ENCODE assay signal across 12 cellular contexts in the genomic region with DNA sequence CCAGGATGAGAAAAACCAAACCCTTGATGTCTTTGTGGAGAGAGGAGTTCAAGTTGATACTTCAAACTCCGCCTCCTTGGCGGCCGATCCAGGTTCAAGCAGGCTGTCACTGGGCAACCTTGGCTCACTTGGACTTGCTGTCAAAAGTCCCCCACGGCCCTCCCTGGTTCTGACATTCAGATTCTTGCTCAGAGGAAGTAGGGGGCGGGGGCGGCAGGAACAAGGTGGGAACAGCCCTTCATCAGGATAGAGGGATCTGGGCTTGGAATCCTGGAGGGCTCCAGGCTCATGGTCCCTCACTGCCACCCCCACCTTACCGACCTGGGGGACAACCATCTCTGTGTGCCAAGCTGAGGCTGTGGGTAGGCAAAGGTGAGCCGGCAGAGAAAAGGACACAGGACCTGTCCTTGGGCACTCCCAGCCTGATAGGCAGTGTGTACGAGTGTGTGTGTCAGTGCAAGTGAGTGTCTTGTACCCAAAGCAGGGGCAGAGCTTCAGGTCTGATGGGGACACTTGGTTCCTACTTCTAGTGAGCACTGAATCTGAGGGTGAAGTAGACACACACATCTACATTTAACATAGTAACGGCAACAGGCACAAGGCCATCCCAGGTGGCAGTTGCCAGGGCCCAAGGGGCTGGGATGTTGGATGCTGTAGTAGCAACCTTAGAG. TPM values are rescaled to one million over a fixed set of nuclear protein-coding genes. Genes with fewer than 3 reads are reported as not detected.
DNase-seq lines count a peak whose midpoint lies in the region; ATAC-seq and TF ChIP-seq lines count a peak whose summit lies in the region.
"Had no signal": no experiment of that assay in that cellular context is flagged by ENCODE, and none has a peak within 500 bp of the region (broad histone marks: within the 10 kb centered on the region; RNA-seq: fewer than 3 reads in every experiment).

No MANE protein-coding gene starts in this region.

- H3K4me1 ChIP-seq in heart left ventricle (peaks cover 0 to 65% (median 17%) of the 10 kb centered on the region in 12 donors), transverse colon (peaks cover 16 to 50% (median 28%) of the 10 kb centered on the region in 4 donors), ovary (ENCODE audit: insufficient read depth) (no peaks in the 10 kb centered on the region)

- no peak for ATAC-seq in heart left ventricle
- ATAC-seq in Right ventricle myocardium inferior: no peak
- ATAC-seq in activated T-cell treated with anti-CD3 and anti-CD28 coated beads, Interleukin-2, amount 50 U/mL, for 72 hours (replicated peaks in 1 of 2): no peak
- ATAC-seq: GM23338 had no signal

- TF ChIP-seq EP300 in transverse colon (IDR thresholded peaks at IDR 0.05; ENCODE audit: low read depth) (no peak), ovary (IDR thresholded peaks at IDR 0.05) (no peak)

- H3K4me1 Mint-ChIP-seq in activated T-cell treated with anti-CD3 and anti-CD28 coated beads, Interleukin-2, amount 50 U/mL, for 72 hours (ENCODE audit: low read depth): peaks cover 30% of the 10 kb centered on the region
- peaks cover 40% of the 10 kb centered on the region for H3K4me1 Mint-ChIP-seq in mesothelial cell of epicardium

- intact Hi-C loops in heart left ventricle (cut with DNase I): no loop called here
- intact Hi-C loops in Right ventricle myocardium inferior (cut with DNase I): no loop called here
- intact Hi-C loops in transverse colon (cut with DNase I; ENCODE audit: low total_unique reads): no loop called here
- intact Hi-C loops in ovary (cut with DNase I): no loop called here

- peaks cover 36 to 39% of the 10 kb centered on the region in 2 donors for H3K36me3 Mint-ChIP-seq in activated T-cell treated with anti-CD3 and anti-CD28 coated beads, Interleukin-2, amount 50 U/mL, for 72 hours (ENCODE audit: insufficient read depth in 2 of 2)
- no peaks in the 10 kb centered on the region for H3K36me3 Mint-ChIP-seq in mesothelial cell of epicardium

- in situ Hi-C loops in transverse colon (cut with MboI; ENCODE audit: low pct_ligation_motif_present in 1 of 4, low pct_unique_long_range_greater_than_20kb in 1 of 4, low sequenced_read_pairs in 3 of 4): no loop called here

- no peaks in the 10 kb centered on the region for H3K9me3 Mint-ChIP-seq in activated T-cell treated with anti-CD3 and anti-CD28 coated beads, Interleukin-2, amount 50 U/mL, for 72 hours
- H3K9me3 Mint-ChIP-seq in mesothelial cell of epicardium: no peaks in the 10 kb centered on the region
- H3K9me3 Mint-ChIP-seq: GM23338 had no signal

- peak overlapping the region in 1 of 12 donors; percentile 79 for H3K4me3 ChIP-seq in heart left ventricle
- peak overlapping the region in 1 of 4 donors; percentile 5 for H3K4me3 ChIP-seq in transverse colon
- no peak overlapping the region for H3K4me3 ChIP-seq in ovary
- H3K4me3 ChIP-seq: GM23338 had no signal

- peaks cover 0 to 9% (median 0%) of the 10 kb centered on the region in 9 donors for H3K36me3 ChIP-seq in heart left ventricle
- H3K36me3 ChIP-seq in transverse colon: no peaks in the 10 kb centered on the region
- H3K36me3 ChIP-seq in ovary: no peaks in the 10 kb centered on the region

- no peak for TF ChIP-seq CTCF in heart left ventricle (IDR thresholded peaks at IDR 0.05)
- no peak for TF ChIP-seq CTCF in mesothelial cell of epicardium (IDR thresholded peaks at IDR 0.05; ENCODE audit: unreplicated experiment)
- no peak for TF ChIP-seq CTCF in transverse colon (IDR thresholded peaks at IDR 0.05)
- TF ChIP-seq CTCF in ovary (IDR thresholded peaks at IDR 0.05): no peak

- WGBS in heart left ventricle, 4 donors: 61 to 79% (median 69%) methylated on average over 10 of the region's 10 CpGs
- 64% methylated on average over 10 of the region's 10 CpGs; no CpG with 5 or more reads in 1 of the 2 donors for WGBS in transverse colon (ENCODE audit: low coverage in 1 of 2), 2 donors
- WGBS in ovary, 3 donors: 56 to 68% (median 62%) methylated on average over 10 of the region's 10 CpGs

- H3K9me3 ChIP-seq in heart left ventricle (no peaks in the 10 kb centered on the region), transverse colon (no peaks in the 10 kb centered on the region), ovary (no peaks in the 10 kb centered on the region)

- TF ChIP-seq POLR2A in heart left ventricle (IDR thresholded peaks at IDR 0.05) (no peak), transverse colon (IDR thresholded peaks at IDR 0.05) (no peak), ovary (IDR thresholded peaks at IDR 0.05) (no peak)

- H3K27me3 ChIP-seq in heart left ventricle: peaks cover 0 to 39% (median 0%) of the 10 kb centered on the region in 9 donors
- no peaks in the 10 kb centered on the region for H3K27me3 ChIP-seq in transverse colon
- no peaks in the 10 kb centered on the region for H3K27me3 ChIP-seq in ovary

- peak in 1 of 5 donors; percentile 29 for DNase-seq in heart left ventricle
- DNase-seq in Right ventricle myocardium inferior (ENCODE audit: missing footprints): no peak
- DNase-seq in activated T-cell treated with anti-CD3 and anti-CD28 coated beads, Interleukin-2, amount 50 U/mL, for 72 hours: peak; percentile 56 to 71
- no peak for DNase-seq in mesothelial cell of epicardium (ENCODE audit: low spot score in 2 of 2, unreplicated experiment in 2 of 2)
- DNase-seq in transverse colon: no peak
- no peak for DNase-seq in ovary
- no peak for DNase-seq in NCI-H2081 treated with DMSO at 0.1 percent for 48 hours (lab: John Stamatoyannopoulos, UW)
- no peak for DNase-seq in germinal center (ENCODE audit: low spot score)
- DNase-seq: COR-L47 had no signal

- H3K4me3 Mint-ChIP-seq in activated T-cell treated with anti-CD3 and anti-CD28 coated beads, Interleukin-2, amount 50 U/mL, for 72 hours: peak overlapping the region; percentile 89 to 93
- no peak overlapping the region for H3K4me3 Mint-ChIP-seq in mesothelial cell of epicardium
- H3K4me3 Mint-ChIP-seq: GM23338 had no signal

- H3K27me3 Mint-ChIP-seq in activated T-cell treated with anti-CD3 and anti-CD28 coated beads, Interleukin-2, amount 50 U/mL, for 72 hours (ENCODE audit: low read depth): no peaks in the 10 kb centered on the region
- H3K27me3 Mint-ChIP-seq in mesothelial cell of epicardium (ENCODE audit: low read depth): no peaks in the 10 kb centered on the region

- peak overlapping the region in 7 of 12 donors; percentile 4 to 100 (median 80) for H3K27ac ChIP-seq in heart left ventricle
- peak overlapping the region; percentile 88 to 96 (median 89) for H3K27ac ChIP-seq in transverse colon
- no peak overlapping the region for H3K27ac ChIP-seq in ovary

- H3K27ac Mint-ChIP-seq in activated T-cell treated with anti-CD3 and anti-CD28 coated beads, Interleukin-2, amount 50 U/mL, for 72 hours: peak overlapping the region; percentile 99
- H3K27ac Mint-ChIP-seq in mesothelial cell of epicardium: peak overlapping the region; percentile 23
- H3K27ac Mint-ChIP-seq: GM23338 had no signal

RNA-seq across cellular contexts. Expression of gene TSPOAP1, which starts 6.6 kb away (rescaled TPM):
- total RNA-seq in heart left ventricle: 10 to 100 TPM in 6 of 9 donors, 1 to 10 TPM in 3; 5.1 to 23.1 (median 13.3) TPM
- polyA plus RNA-seq in heart left ventricle: 10 to 100 TPM in 1 of 2 donors, 1 to 10 TPM in 1; 1.6 to 19.0 TPM
- total RNA-seq in Right ventricle myocardium inferior: 12.1 TPM
- 10 to 100 TPM; 42.3 to 55.3 TPM for total RNA-seq in activated T-cell treated with anti-CD3 and anti-CD28 coated beads, Interleukin-2, amount 50 U/mL, for 72 hours
- 87.2 to 88.8 TPM (median 88.4 TPM) in 3 replicates for total RNA-seq in mesothelial cell of epicardium
- total RNA-seq in transverse colon: 10 to 100 TPM in 2 of 4 donors, 1 to 10 TPM in 2; 4.4 to 21.7 (median 9.4) TPM
- 10 to 100 TPM; 22.8 to 49.1 (median 37.5) TPM for total RNA-seq in ovary
- 10 to 100 TPM in 1 of 2 donors, 1 to 10 TPM in 1; 8.3 to 46.2 TPM for polyA plus RNA-seq in ovary

RNA-seq across cellular contexts. Expression of gene SUPT4H1, which starts 16.8 kb away (rescaled TPM):
- total RNA-seq in heart left ventricle (10 to 100 TPM; 44.1 to 69.9 (median 58.0) TPM), Right ventricle myocardium inferior (58.2 TPM), mesothelial cell of epicardium (76.8 to 90.7 TPM (median 86.6 TPM) in 3 replicates), transverse colon (10 to 100 TPM; 12.0 to 66.3 (median 40.0) TPM), ovary (10 to 100 TPM; 43.7 to 73.6 (median 50.0) TPM)
- polyA plus RNA-seq in heart left ventricle (10 to 100 TPM; 53.9 to 92.7 TPM), ovary (100 to 1,000 TPM in 1 of 2 donors, 10 to 100 TPM in 1; 86.2 to 182 TPM)
- 100 to 1,000 TPM; 101 to 110 TPM for total RNA-seq in activated T-cell treated with anti-CD3 and anti-CD28 coated beads, Interleukin-2, amount 50 U/mL, for 72 hours

RNA-seq across cellular contexts. Expression of gene MPO, which starts 54.5 kb away (rescaled TPM):
- 1 to 10 TPM in 1 of 9 donors, under 1 TPM in 5, not detected in 3; 0.12 to 2.8 (median 0.35) TPM for total RNA-seq in heart left ventricle
- polyA plus RNA-seq in heart left ventricle: under 1 TPM in 1 of 2 donors, not detected in 1; 0.11 TPM
- 0.08 TPM for total RNA-seq in Right ventricle myocardium inferior
- total RNA-seq in activated T-cell treated with anti-CD3 and anti-CD28 coated beads, Interleukin-2, amount 50 U/mL, for 72 hours: under 1 TPM in 1 of 2 donors, not detected in 1; 0.09 TPM
- total RNA-seq in mesothelial cell of epicardium: not detected in 3 replicates
- not detected for total RNA-seq in transverse colon
- total RNA-seq in ovary: under 1 TPM in 3 of 7 donors, not detected in 4; 0.11 to 0.67 (median 0.15) TPM
- polyA plus RNA-seq in ovary: under 1 TPM; 0.02 to 0.05 TPM
- total RNA-seq: activated CD8-positive, alpha-beta memory T cell treated with anti-CD3 and anti-CD28 coated beads for 36 hours; fibroblast of villous mesenchyme; GM23338 had no signal

Comparison
In these comparisons a context has a peak if more than half of its experiments do, and no peak if none do; other contexts are left out.
1. DNase-seq: peak in activated T-cell treated with anti-CD3 and anti-CD28 coated beads, Interleukin-2, amount 50 U/mL, for 72 hours (2 of 2); none in Right ventricle myocardium inferior (single experiment), mesothelial cell of epicardium (0 of 2), transverse colon (single experiment), ovary (0 of 5), NCI-H2081 treated with DMSO at 0.1 percent for 48 hours (single experiment) and germinal center (single experiment).
2. H3K27ac ChIP-seq: peak in heart left ventricle (7 of 12) and transverse colon (4 of 4); none in ovary (0 of 2).